Comparison of ENCODE assay signal across 1 cellular context in the genomic region with DNA sequence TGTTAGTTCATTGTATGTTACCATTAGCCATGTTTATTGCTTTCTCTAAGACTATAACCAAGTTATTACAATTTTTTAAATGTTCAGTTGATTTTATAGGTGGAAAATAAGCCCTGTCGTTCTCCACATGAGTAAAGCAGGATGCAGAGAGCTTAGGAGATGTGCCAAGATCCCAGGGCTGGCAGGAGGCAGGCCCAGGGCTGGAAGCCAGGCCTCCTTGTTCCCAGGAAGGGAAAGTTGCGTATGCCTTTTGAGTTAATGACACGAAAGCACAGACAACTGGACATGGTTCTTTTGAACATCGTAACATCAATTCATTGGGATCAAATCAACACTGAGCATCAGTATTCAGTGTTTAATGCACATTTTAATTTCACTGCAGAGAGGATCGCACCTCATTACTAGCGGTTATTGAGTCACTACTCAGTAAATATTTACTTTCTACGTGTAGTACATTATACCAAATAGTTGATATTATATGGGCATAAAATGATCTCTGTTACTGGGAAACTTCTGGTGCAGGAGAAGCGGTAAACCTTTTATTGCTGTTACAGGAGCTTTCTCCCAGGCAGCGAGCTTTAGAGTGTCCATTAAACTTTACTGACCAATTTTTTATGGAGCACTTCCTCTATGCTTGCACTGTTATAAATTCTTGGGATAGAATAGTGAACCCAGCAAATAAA.
TF ChIP-seq lines count a peak whose summit lies in the region.

No MANE protein-coding gene starts in this region.

TF ChIP-seq in HepG2, 621 proteins besides CTCF, POLR2A, EP300 and RAD21 (continued from another document):
- TF ChIP-seq LRRFIP1 (CRISPR knock-in tag; conservative IDR thresholded peaks at IDR 0.05) (no peak), ZNF34 (CRISPR knock-in tag; IDR thresholded peaks at IDR 0.05; ENCODE audit: borderline replicate concordance) (no peak), TAF15 (IDR thresholded peaks at IDR 0.05; ENCODE audit: low read depth, low read length, poor library complexity, severe bottlenecking) (no peak), ZNF275 (CRISPR knock-in tag; IDR thresholded peaks at IDR 0.05; ENCODE audit: borderline replicate concordance) (no peak), BORCS8-MEF2B (CRISPR knock-in tag; IDR thresholded peaks at IDR 0.05) (no peak), ZNF780A (CRISPR knock-in tag; IDR thresholded peaks at IDR 0.05) (no peak), MZF1 (CRISPR knock-in tag; IDR thresholded peaks at IDR 0.05; ENCODE audit: borderline replicate concordance) (no peak), ZNF264 (CRISPR knock-in tag; IDR thresholded peaks at IDR 0.05) (no peak)
